In the genomic region with DNA sequence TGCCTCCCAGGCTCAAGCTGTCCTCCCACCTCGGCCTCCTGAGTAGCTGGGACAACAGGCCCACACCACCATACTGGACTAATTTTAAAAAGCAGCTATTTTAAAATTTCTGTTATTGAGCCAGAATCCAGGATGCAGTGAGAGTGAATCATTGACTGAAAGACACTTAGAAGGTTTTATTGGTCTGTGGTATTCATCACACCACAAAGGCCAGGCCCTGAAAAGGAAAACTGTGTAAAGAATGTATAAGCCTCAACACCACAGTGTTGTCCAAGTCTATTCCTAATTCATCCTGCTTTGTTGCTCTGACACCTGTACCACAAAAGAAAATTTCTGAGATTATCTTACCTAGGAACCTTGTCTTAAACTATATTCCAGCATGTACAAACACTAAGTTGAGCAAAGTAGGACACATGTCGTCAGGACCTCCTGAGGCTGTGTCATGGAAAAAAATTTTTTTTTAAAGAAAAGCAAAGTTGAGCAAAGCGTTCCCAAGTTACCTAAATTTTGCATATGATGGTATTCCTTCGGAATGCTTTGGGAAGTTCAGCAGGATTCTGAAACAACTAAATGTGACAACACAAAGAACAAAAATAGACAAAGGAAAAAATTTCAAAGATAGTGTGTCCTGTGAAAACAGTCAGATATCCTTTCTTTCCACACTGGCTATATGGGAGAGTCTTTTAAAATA, we compare ENCODE assay signal across 1 cellular context.
TF ChIP-seq lines count a peak whose summit lies in the region.

No MANE protein-coding gene starts in this region.

TF ChIP-seq in SK-N-SH treated with all-trans-retinoic acid at 6 μM for 48 hours, 23 proteins besides CTCF, POLR2A, EP300 and RAD21 (continued from another document):
- TF ChIP-seq ZFP30 (CRISPR knock-in tag; IDR thresholded peaks at IDR 0.05) = no peak
